20 cellular contexts compared by ENCODE assay signal in genomic region chr1:39427912-39428311, GRCh38.
DNase-seq lines count a peak whose midpoint lies in the region; ATAC-seq, FAIRE-seq and TF ChIP-seq lines count a peak whose summit lies in the region.
"Had no signal": no experiment of that assay in that cellular context is flagged by ENCODE, and none has a peak within 500 bp of the region (broad histone marks: within the 10 kb centered on the region; RNA-seq: fewer than 3 reads in every experiment).

No MANE protein-coding gene starts in this region.

- H3K4me3 ChIP-seq in breast epithelium (no peak overlapping the region), K562 (no peak overlapping the region), psoas muscle (no peak overlapping the region), esophagus muscularis mucosa (no peak overlapping the region)
- H3K4me3 ChIP-seq: BLaER1 treated with 17β-estradiol and CSF1 and Interleukin-3, amounts not matched to agents 10 nM and 100 nM had no signal

- BruUV-seq in MCF 10A (replicated peaks; lab: Mats Ljungman, UMichigan): TSS peak; percentile 13
- no TSS peak for BruUV-seq in K562 (replicated peaks; lab: Mats Ljungman, UMichigan)

- no peaks in the 10 kb centered on the region for H3K79me2 ChIP-seq in K562 (ENCODE audit: control insufficient read depth, insufficient read depth, low read length)

- no peaks in the 10 kb centered on the region for H3K9me1 ChIP-seq in K562 (ENCODE audit: control insufficient read depth, insufficient read depth, low read length)

- no peak for ATAC-seq in K562
- peak; percentile 57 to 89 (median 74) for ATAC-seq in psoas muscle
- ATAC-seq in stimulated activated memory B cell treated with anti-CD40 and anti-IgM and Interleukin-4, amounts not matched to agents 10 μg/mL and 1 μg/mL and 100 μg/mL, for 72 hours: no peak

- H3K9me3 ChIP-seq in breast epithelium: no peaks in the 10 kb centered on the region
- H3K9me3 ChIP-seq in K562 (replicated peaks; ENCODE audit: control insufficient read depth, insufficient read depth, low read depth, low read length): no peaks in the 10 kb centered on the region
- H3K9me3 ChIP-seq in psoas muscle: no peaks in the 10 kb centered on the region
- no peaks in the 10 kb centered on the region for H3K9me3 ChIP-seq in esophagus muscularis mucosa
- H3K9me3 ChIP-seq: BLaER1 treated with 17β-estradiol and CSF1 and Interleukin-3, amounts not matched to agents 10 nM and 100 nM had no signal

- no peak overlapping the region for H3K4me2 ChIP-seq in K562 (ENCODE audit: insufficient read depth, low read length)
- H3K4me2 ChIP-seq: BLaER1 treated with 17β-estradiol and CSF1 and Interleukin-3, amounts not matched to agents 10 nM and 100 nM had no signal

- in situ Hi-C loops in K562 (cut with MboI): no loop called here

- CTCF ChIA-PET in MCF 10A (lab: Yijun Ruan, JAX): interaction anchor here (1.3 kb wide), 1 partner anchor 16 kb away, joined by 7 read pairs; no protein-coding TSS in a partner anchor
- CTCF ChIA-PET in K562 (lab: Yijun Ruan, JAX; ENCODE audit: low intra/inter-chr PET ratio): interaction anchor here (0.6 kb wide), 1 partner anchor 117 kb away, joined by 3 read pairs; no protein-coding TSS in a partner anchor

- no peak overlapping the region for H3K4me3 Mint-ChIP-seq in MCF 10A (ENCODE audit: unreplicated experiment)
- no peak overlapping the region for H3K4me3 Mint-ChIP-seq in stimulated activated memory B cell treated with anti-CD40 and anti-IgM and Interleukin-4, amounts not matched to agents 10 μg/mL and 1 μg/mL and 100 μg/mL, for 72 hours
- H3K4me3 Mint-ChIP-seq: CD4-positive, alpha-beta memory T cell had no signal

- DNase-seq in MCF 10A (ENCODE audit: unreplicated experiment): no peak
- DNase-seq in breast epithelium (ENCODE audit: low spot score in 2 of 2): no peak
- no peak for DNase-seq in H54 (ENCODE audit: insufficient read length, low spot score)
- no peak for DNase-seq in K562 (ENCODE audit: extremely low read depth in 1 of 4, low spot score in 3 of 4)
- no peak for DNase-seq in psoas muscle
- DNase-seq in D721Med (ENCODE audit: insufficient read length, low spot score): no peak
- no peak for DNase-seq in esophagus muscularis mucosa (ENCODE audit: extremely low spot score)
- DNase-seq: CD4-positive, alpha-beta memory T cell; GOT3; NCI-H1417; NCI-H1694 treated with DMSO at 0.1 percent for 48 hours; NCI-H2081 treated with DMSO at 0.1 percent for 48 hours; NCI-H2171 treated with DMSO at 0.1 percent for 48 hours; NCI-H524 treated with DMSO at 0.1 percent for 48 hours; SHP77 treated with DMSO at 0.1 percent for 48 hours had no signal

- TF ChIP-seq POLR2A in breast epithelium (IDR thresholded peaks at IDR 0.05) (no peak), H54 (IDR thresholded peaks at IDR 0.05; ENCODE audit: low read depth, low read length) (no peak), K562 (conservative IDR thresholded peaks at IDR 0.05) (no peak), esophagus muscularis mucosa (IDR thresholded peaks at IDR 0.05; ENCODE audit: low read depth) (no peak)

- H3K4me1 ChIP-seq in breast epithelium (no peaks in the 10 kb centered on the region), K562 (replicated peaks in 1 of 2; ENCODE audit: control insufficient read depth in 2 of 2, insufficient read depth in 2 of 2, low read length in 2 of 2) (no peaks in the 10 kb centered on the region), psoas muscle (peaks cover 56% of the 10 kb centered on the region), esophagus muscularis mucosa (peaks cover 14 to 45% (median 42%) of the 10 kb centered on the region in 4 donors)
- H3K4me1 ChIP-seq: BLaER1 treated with 17β-estradiol and CSF1 and Interleukin-3, amounts not matched to agents 10 nM and 100 nM had no signal

- POLR2A ChIA-PET in MCF 10A (lab: Yijun Ruan, JAX) (interaction anchor here (0.6 kb wide), 2 partner anchors 16 to 58 kb away, joined by 3 read pairs; no protein-coding TSS in a partner anchor), K562 (lab: Yijun Ruan, JAX) (no interaction called here)

- intact Hi-C loops in MCF 10A (cut with micrococcal nuclease): no loop called here
- intact Hi-C loops in breast epithelium (cut with DNase I; ENCODE audit: low total_unique reads): no loop called here
- intact Hi-C loops in K562 (cut with micrococcal nuclease): no loop called here
- intact Hi-C loops in psoas muscle (cut with DNase I): no loop called here
- intact Hi-C loops in esophagus muscularis mucosa (cut with DNase I): no loop called here

- FAIRE-seq in H54 (lab: Jason Lieb, UNC) (peak; percentile 36), K562 (lab: Jason Lieb, UNC) (no peak), D721Med (lab: Jason Lieb, UNC) (no peak)
- FAIRE-seq: GM18507, HTR-8/SVneo had no signal

- peaks cover 73% of the 10 kb centered on the region for H3K36me3 Mint-ChIP-seq in MCF 10A (ENCODE audit: insufficient read depth, unreplicated experiment)
- peaks cover 68% of the 10 kb centered on the region for H3K36me3 Mint-ChIP-seq in stimulated activated memory B cell treated with anti-CD40 and anti-IgM and Interleukin-4, amounts not matched to agents 10 μg/mL and 1 μg/mL and 100 μg/mL, for 72 hours

- TF ChIP-seq CTCF in MCF 10A (IDR thresholded peaks at IDR 0.05; ENCODE audit: unreplicated experiment) (no peak), breast epithelium (IDR thresholded peaks at IDR 0.05) (no peak), K562 (IDR thresholded peaks at IDR 0.05 in 2 of 3, conservative IDR thresholded peaks at IDR 0.05 in 1 of 3; ENCODE audit: insufficient read depth in 2 of 3, low read depth in 1 of 3, low read length in 3 of 3) (no peak), psoas muscle (IDR thresholded peaks at IDR 0.05) (no peak), D721Med (IDR thresholded peaks at IDR 0.05; ENCODE audit: insufficient read depth, missing control alignments) (no peak), esophagus muscularis mucosa (IDR thresholded peaks at IDR 0.05) (no peak)

- no peak for TF ChIP-seq RAD21 in K562 (CRISPR knock-in tag; conservative IDR thresholded peaks at IDR 0.05 in 1 of 2, IDR thresholded peaks at IDR 0.05 in 1 of 2)

- H3K9ac ChIP-seq in K562 (ENCODE audit: insufficient read depth in 1 of 2, low read depth in 2 of 2, low read length in 2 of 2): no peak overlapping the region
- H3K9ac ChIP-seq: BLaER1 treated with 17β-estradiol and CSF1 and Interleukin-3, amounts not matched to agents 10 nM and 100 nM had no signal

- H3K27me3 ChIP-seq in breast epithelium: no peaks in the 10 kb centered on the region
- H3K27me3 ChIP-seq in K562 (ENCODE audit: control insufficient read depth in 2 of 2, insufficient read depth in 2 of 2, low read length in 2 of 2): no peaks in the 10 kb centered on the region
- no peaks in the 10 kb centered on the region for H3K27me3 ChIP-seq in psoas muscle (ENCODE audit: insufficient read depth in 3 of 3, low read length in 2 of 3)
- H3K27me3 ChIP-seq in esophagus muscularis mucosa: no peaks in the 10 kb centered on the region
- H3K27me3 ChIP-seq: BLaER1 treated with 17β-estradiol and CSF1 and Interleukin-3, amounts not matched to agents 10 nM and 100 nM had no signal

- no peak overlapping the region for H3K27ac Mint-ChIP-seq in MCF 10A (ENCODE audit: low read depth, unreplicated experiment)
- no peak overlapping the region for H3K27ac Mint-ChIP-seq in stimulated activated memory B cell treated with anti-CD40 and anti-IgM and Interleukin-4, amounts not matched to agents 10 μg/mL and 1 μg/mL and 100 μg/mL, for 72 hours

- no peaks in the 10 kb centered on the region for H4K20me1 ChIP-seq in K562 (replicated peaks; ENCODE audit: control insufficient read depth, insufficient read depth, low read length)

- H3K4me1 Mint-ChIP-seq in MCF 10A (ENCODE audit: insufficient read depth, unreplicated experiment): peaks cover 11% of the 10 kb centered on the region
- no peaks in the 10 kb centered on the region for H3K4me1 Mint-ChIP-seq in stimulated activated memory B cell treated with anti-CD40 and anti-IgM and Interleukin-4, amounts not matched to agents 10 μg/mL and 1 μg/mL and 100 μg/mL, for 72 hours

- H3K27me3 Mint-ChIP-seq in MCF 10A (ENCODE audit: insufficient read depth, unreplicated experiment): no peaks in the 10 kb centered on the region
- H3K27me3 Mint-ChIP-seq in stimulated activated memory B cell treated with anti-CD40 and anti-IgM and Interleukin-4, amounts not matched to agents 10 μg/mL and 1 μg/mL and 100 μg/mL, for 72 hours: no peaks in the 10 kb centered on the region
- H3K27me3 Mint-ChIP-seq: CD4-positive, alpha-beta memory T cell had no signal

- H3K27ac ChIP-seq in breast epithelium (no peak overlapping the region), K562 (ENCODE audit: extremely low read depth, low read depth, low read length) (no peak overlapping the region), psoas muscle (peak overlapping the region; percentile 65), esophagus muscularis mucosa (replicated peaks in 1 of 4) (peak overlapping the region in 1 of 4 donors; percentile 26)
- H3K27ac ChIP-seq: 22Rv1; BLaER1 treated with 17β-estradiol and CSF1 and Interleukin-3, amounts not matched to agents 10 nM and 100 nM had no signal

- H3K9me3 Mint-ChIP-seq in MCF 10A (ENCODE audit: unreplicated experiment): no peaks in the 10 kb centered on the region
- H3K9me3 Mint-ChIP-seq in stimulated activated memory B cell treated with anti-CD40 and anti-IgM and Interleukin-4, amounts not matched to agents 10 μg/mL and 1 μg/mL and 100 μg/mL, for 72 hours: no peaks in the 10 kb centered on the region
- H3K9me3 Mint-ChIP-seq: CD4-positive, alpha-beta memory T cell had no signal

- no peak overlapping the region for H2AFZ ChIP-seq in K562 (ENCODE audit: low read depth, low read length)

- H3K36me3 ChIP-seq in breast epithelium: peaks cover 5% of the 10 kb centered on the region
- peaks cover 94% of the 10 kb centered on the region for H3K36me3 ChIP-seq in K562 (ENCODE audit: control insufficient read depth, insufficient read depth, low read length)
- peaks cover 6 to 81% of the 10 kb centered on the region in 2 donors for H3K36me3 ChIP-seq in psoas muscle (ENCODE audit: insufficient read depth in 1 of 2, low read depth in 1 of 2)
- H3K36me3 ChIP-seq in esophagus muscularis mucosa: peaks cover 41 to 91% (median 75%) of the 10 kb centered on the region in 4 donors

- TF ChIP-seq EP300 in K562 (IDR thresholded peaks at IDR 0.05; ENCODE audit: low read length): no peak
- no peak for TF ChIP-seq EP300 in esophagus muscularis mucosa (IDR thresholded peaks at IDR 0.05)

- 96% methylated on average over 4 of the region's 4 CpGs for WGBS in K562 (ENCODE audit: insufficient coverage, low coverage, missing lambda C conversion rate)
- 34 to 57% (median 46%) methylated on average over 4 of the region's 4 CpGs for WGBS in psoas muscle, 3 donors
- WGBS in esophagus muscularis mucosa: 63% methylated on average over 4 of the region's 4 CpGs

TF ChIP-seq in K562, 482 proteins besides CTCF, POLR2A, EP300 and RAD21:
- TF ChIP-seq E2F3 (CRISPR knock-in tag; IDR thresholded peaks at IDR 0.05) (no peak), CBFB (CRISPR knock-in tag; IDR thresholded peaks at IDR 0.05) (no peak), ZNF699 (CRISPR knock-in tag; IDR thresholded peaks at IDR 0.05; ENCODE audit: insufficient replicate concordance) (no peak), WHSC1 (IDR thresholded peaks at IDR 0.05; ENCODE audit: low read length) (peak; percentile 76), PURB (CRISPR knock-in tag; IDR thresholded peaks at IDR 0.05; ENCODE audit: low read depth) (no peak)

Comparison
In these comparisons a context has a peak if more than half of its experiments do, and no peak if none do; other contexts are left out.
1. ATAC-seq: peak in psoas muscle (4 of 4); none in K562 (single experiment) and stimulated activated memory B cell treated with anti-CD40 and anti-IgM and Interleukin-4, amounts not matched to agents 10 μg/mL and 1 μg/mL and 100 μg/mL, for 72 hours (single experiment).